In genomic region chr4:108337923-108338322, GRCh38 we compare ENCODE assay signal across 14 cellular contexts.
DNase-seq lines count a peak whose midpoint lies in the region; ATAC-seq and TF ChIP-seq lines count a peak whose summit lies in the region.
"Had no signal": no experiment of that assay in that cellular context is flagged by ENCODE, and none has a peak within 500 bp of the region (broad histone marks: within the 10 kb centered on the region; RNA-seq: fewer than 3 reads in every experiment).

No MANE protein-coding gene starts in this region.

- H3K4me1 Mint-ChIP-seq in MCF 10A (ENCODE audit: insufficient read depth, unreplicated experiment): peaks cover 10% of the 10 kb centered on the region
- H3K4me1 Mint-ChIP-seq: stimulated activated memory B cell treated with anti-CD40 and anti-IgM and Interleukin-4, amounts not matched to agents 10 μg/mL and 1 μg/mL and 100 μg/mL, for 72 hours had no signal

- H3K27ac Mint-ChIP-seq in MCF 10A (ENCODE audit: low read depth, unreplicated experiment): no peak overlapping the region
- H3K27ac Mint-ChIP-seq: activated CD8-positive, alpha-beta T cell treated with anti-CD3 and anti-CD28 coated beads for 36 hours; stimulated activated memory B cell treated with anti-CD40 and anti-IgM and Interleukin-4, amounts not matched to agents 10 μg/mL and 1 μg/mL and 100 μg/mL, for 72 hours had no signal

- H3F3A ChIP-seq in SK-N-SH (replicated peaks; ENCODE audit: insufficient read depth): no peaks in the 10 kb centered on the region

- intact Hi-C loops in MCF 10A (cut with micrococcal nuclease) (no loop called here), breast epithelium (cut with DNase I; ENCODE audit: low total_unique reads) (no loop called here)

- WGBS in SK-N-SH (ENCODE audit: low lambda C conversion rate): 0% methylated on average over 1 of the region's 1 CpG

- 0 out of 2 replicates have a peak, but pooled peaks have one; percentile 16 for TF ChIP-seq RAD21 in SK-N-SH (IDR thresholded peaks at IDR 0.05; ENCODE audit: low read length)

- H3K27me3 ChIP-seq in breast epithelium (no peaks in the 10 kb centered on the region), SK-N-SH (ENCODE audit: insufficient read depth) (no peaks in the 10 kb centered on the region; the same call in 1 of the 2 replicates)
- H3K27me3 ChIP-seq: ascending aorta, sigmoid colon, SJSA1, upper lobe of left lung had no signal

- no peaks in the 10 kb centered on the region for H3K79me2 ChIP-seq in SK-N-SH (ENCODE audit: insufficient read depth)

- H3K9ac ChIP-seq in SK-N-SH: no peak overlapping the region

- no peaks in the 10 kb centered on the region for H3K9me3 ChIP-seq in breast epithelium
- H3K9me3 ChIP-seq in SK-N-SH: no peaks in the 10 kb centered on the region
- H3K9me3 ChIP-seq: ascending aorta, sigmoid colon, SJSA1, upper lobe of left lung had no signal

- no peaks in the 10 kb centered on the region for H3K9me3 Mint-ChIP-seq in MCF 10A (ENCODE audit: unreplicated experiment)
- H3K9me3 Mint-ChIP-seq: activated CD8-positive, alpha-beta T cell treated with anti-CD3 and anti-CD28 coated beads for 36 hours; stimulated activated memory B cell treated with anti-CD40 and anti-IgM and Interleukin-4, amounts not matched to agents 10 μg/mL and 1 μg/mL and 100 μg/mL, for 72 hours had no signal

- no peaks in the 10 kb centered on the region for H3K27me3 Mint-ChIP-seq in MCF 10A (ENCODE audit: insufficient read depth, unreplicated experiment)
- H3K27me3 Mint-ChIP-seq: activated CD8-positive, alpha-beta T cell treated with anti-CD3 and anti-CD28 coated beads for 36 hours; stimulated activated memory B cell treated with anti-CD40 and anti-IgM and Interleukin-4, amounts not matched to agents 10 μg/mL and 1 μg/mL and 100 μg/mL, for 72 hours had no signal

- H2AFZ ChIP-seq in SK-N-SH (ENCODE audit: low read depth): no peak overlapping the region

- H3K4me1 ChIP-seq in breast epithelium (no peaks in the 10 kb centered on the region), SK-N-SH (ENCODE audit: control insufficient read depth in 1 of 2, insufficient read depth in 2 of 2, low read depth in 1 of 2, low read length in 1 of 2) (peaks cover 0 to 27% of the 10 kb centered on the region in 2 experiments; a peak in 2 of 4 replicates)
- H3K4me1 ChIP-seq: ascending aorta, sigmoid colon had no signal

- POLR2A ChIA-PET in MCF 10A (lab: Yijun Ruan, JAX) (interaction anchor here (0.8 kb wide), 1 partner anchor 19 kb away, joined by 3 read pairs; no protein-coding TSS in a partner anchor), SK-N-SH (lab: Yijun Ruan, JAX) (no interaction called here)

- H3K36me3 Mint-ChIP-seq in MCF 10A (ENCODE audit: insufficient read depth, unreplicated experiment): no peaks in the 10 kb centered on the region
- H3K36me3 Mint-ChIP-seq: stimulated activated memory B cell treated with anti-CD40 and anti-IgM and Interleukin-4, amounts not matched to agents 10 μg/mL and 1 μg/mL and 100 μg/mL, for 72 hours had no signal

- H3K4me2 ChIP-seq in SK-N-SH: no peak overlapping the region

- H3K4me3 Mint-ChIP-seq in MCF 10A (ENCODE audit: unreplicated experiment): no peak overlapping the region
- H3K4me3 Mint-ChIP-seq: activated CD8-positive, alpha-beta T cell treated with anti-CD3 and anti-CD28 coated beads for 36 hours; stimulated activated memory B cell treated with anti-CD40 and anti-IgM and Interleukin-4, amounts not matched to agents 10 μg/mL and 1 μg/mL and 100 μg/mL, for 72 hours had no signal

- H3K36me3 ChIP-seq in breast epithelium (no peaks in the 10 kb centered on the region), SK-N-SH (replicated peaks in 1 of 2; ENCODE audit: control insufficient read depth in 1 of 2, insufficient read depth in 2 of 2, low read length in 1 of 2) (no peaks in the 10 kb centered on the region)
- H3K36me3 ChIP-seq: ascending aorta, sigmoid colon, SJSA1, upper lobe of left lung had no signal

- no peaks in the 10 kb centered on the region for H4K20me1 ChIP-seq in SK-N-SH (ENCODE audit: insufficient read depth)

- no peaks in the 10 kb centered on the region for H3K9me2 ChIP-seq in SK-N-SH

- TF ChIP-seq EP300 in SK-N-SH (IDR thresholded peaks at IDR 0.05; ENCODE audit: borderline replicate concordance in 1 of 2, low read depth in 1 of 2, low read length in 1 of 2): peak in 1 of 2 experiments; percentile 88; a peak in 2 of 4 replicates

- CTCF ChIA-PET in MCF 10A (lab: Yijun Ruan, JAX): no interaction called here
- CTCF ChIA-PET in SK-N-SH (lab: Yijun Ruan, JAX): no interaction called here

- H3K27ac ChIP-seq in breast epithelium (no peak overlapping the region), SK-N-SH (ENCODE audit: low read depth in 2 of 2, low read length in 1 of 2) (peak overlapping the region in 1 of 2 experiments; percentile 69; a peak in 1 of 4 replicates)
- H3K27ac ChIP-seq: ascending aorta, sigmoid colon, SJSA1, upper lobe of left lung had no signal

- DNase-seq in MCF 10A (ENCODE audit: unreplicated experiment) (peak; percentile 5), breast epithelium (ENCODE audit: low spot score in 2 of 2) (no peak), SK-N-SH (peak; percentile 8), fibroblast of the aortic adventitia (ENCODE audit: low read depth) (peak; percentile 2), NCI-H510A treated with DMSO at 0.1 percent for 48 hours (lab: John Stamatoyannopoulos, UW) (no peak)
- DNase-seq: activated CD8-positive, alpha-beta T cell treated with anti-CD3 and anti-CD28 coated beads for 36 hours; sigmoid colon; upper lobe of left lung had no signal

- no TSS peak for BruUV-seq in MCF 10A (replicated peaks; lab: Mats Ljungman, UMichigan)

- TF ChIP-seq CTCF in MCF 10A (IDR thresholded peaks at IDR 0.05; ENCODE audit: unreplicated experiment) (no peak), breast epithelium (IDR thresholded peaks at IDR 0.05) (no peak), SK-N-SH (IDR thresholded peaks at IDR 0.05) (no peak), fibroblast of the aortic adventitia (IDR thresholded peaks at IDR 0.05; ENCODE audit: insufficient read depth, low read length) (no peak)

- ATAC-seq in HG03354 (IDR thresholded peaks at IDR 0.05; ENCODE audit: poor library complexity, severe bottlenecking, unreplicated experiment) (no peak), GM19351 (IDR thresholded peaks at IDR 0.05; ENCODE audit: unreplicated experiment) (no peak), HG02981 (IDR thresholded peaks at IDR 0.05; ENCODE audit: unreplicated experiment) (no peak)
- ATAC-seq: activated CD8-positive, alpha-beta T cell treated with anti-CD3 and anti-CD28 coated beads for 36 hours; stimulated activated memory B cell treated with anti-CD40 and anti-IgM and Interleukin-4, amounts not matched to agents 10 μg/mL and 1 μg/mL and 100 μg/mL, for 72 hours had no signal

- no peak for TF ChIP-seq POLR2A in breast epithelium (IDR thresholded peaks at IDR 0.05)

- H3K4me3 ChIP-seq in breast epithelium (no peak overlapping the region), SK-N-SH (ENCODE audit: low read depth in 2 of 2, low read length in 1 of 2) (no peak overlapping the region), fibroblast of the aortic adventitia (ENCODE audit: low read depth, low read length) (no peak overlapping the region)
- H3K4me3 ChIP-seq: ascending aorta, sigmoid colon, SJSA1, upper lobe of left lung had no signal

TF ChIP-seq in SK-N-SH, 30 proteins besides CTCF, POLR2A, EP300 and RAD21:
- TF ChIP-seq TEAD4 (IDR thresholded peaks at IDR 0.05; ENCODE audit: borderline replicate concordance, insufficient read depth) (no peak; the same call in 1 of the 2 replicates), RCOR1 (IDR thresholded peaks at IDR 0.05; ENCODE audit: low read length) (peak; percentile 80), TCF12 (IDR thresholded peaks at IDR 0.05) (peak; percentile 54), RXRA (IDR thresholded peaks at IDR 0.05; ENCODE audit: borderline replicate concordance, low read depth) (no peak), CHD2 (IDR thresholded peaks at IDR 0.05; ENCODE audit: low read length, partially characterized antibody) (peak; percentile 35)

Comparison
In these comparisons a context has a peak if more than half of its experiments do, and no peak if none do; other contexts are left out.
1. DNase-seq: peak in MCF 10A (single experiment), SK-N-SH (single experiment) and fibroblast of the aortic adventitia (single experiment); none in breast epithelium (0 of 2) and NCI-H510A treated with DMSO at 0.1 percent for 48 hours (single experiment).